In the genomic region with DNA sequence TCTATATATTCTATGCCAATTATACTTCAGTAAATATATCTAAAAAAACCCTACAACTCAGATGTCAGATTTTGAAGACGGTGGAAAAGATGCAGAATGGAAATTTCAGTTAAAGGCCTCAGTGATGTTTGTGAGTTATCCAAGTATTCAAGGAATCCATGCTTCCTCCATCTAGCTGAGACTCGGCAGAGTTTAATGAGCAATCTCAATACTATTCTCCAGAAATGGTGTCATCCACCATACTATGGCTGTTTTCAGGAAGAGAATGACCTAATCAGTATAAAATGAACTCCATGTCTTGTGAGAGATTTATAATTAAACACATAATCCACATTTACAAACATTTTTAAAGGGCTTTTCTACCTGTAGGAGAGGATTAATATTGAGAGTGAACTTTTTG, we compare ENCODE assay signal across 14 cellular contexts.
DNase-seq lines count a peak whose midpoint lies in the region; ATAC-seq and TF ChIP-seq lines count a peak whose summit lies in the region.
"Had no signal": no experiment of that assay in that cellular context is flagged by ENCODE, and none has a peak within 500 bp of the region (broad histone marks: within the 10 kb centered on the region; RNA-seq: fewer than 3 reads in every experiment).

No MANE protein-coding gene starts in this region.

- H3K4me2 ChIP-seq in mesendoderm (ENCODE audit: low read length): no peak overlapping the region

- H3K4me3 ChIP-seq in brain microvascular endothelial cell (ENCODE audit: low read depth, low read length) (no peak overlapping the region), mesendoderm (ENCODE audit: low read length) (no peak overlapping the region)
- H3K4me3 ChIP-seq: HAP-1 had no signal

- no peaks in the 10 kb centered on the region for H3K4me1 ChIP-seq in mesendoderm (ENCODE audit: control insufficient read depth, low read depth, low read length)

- H3K27ac ChIP-seq in brain microvascular endothelial cell: peak overlapping the region; percentile 77
- no peak overlapping the region for H3K27ac ChIP-seq in mesendoderm (ENCODE audit: low read depth, low read length)
- H3K27ac ChIP-seq: BLaER1, SJCRH30 had no signal

- H3K4ac ChIP-seq in mesendoderm (ENCODE audit: low read depth, low read length): no peak overlapping the region

- DNase-seq in A172 (ENCODE audit: low spot score) (peak; percentile 25), HFFc6 (peak; percentile 88), brain microvascular endothelial cell (peak; percentile 69), mesendoderm (peak; percentile 17), amygdala (lab: John Stamatoyannopoulos, UW) (no peak), NCI-H1930 (lab: John Stamatoyannopoulos, UW) (no peak)
- DNase-seq in activated CD8-positive, alpha-beta memory T cell treated with anti-CD3 and anti-CD28 coated beads for 24 hours: no peak
- DNase-seq: SJCRH30; stimulated activated CD4-positive, alpha-beta T cell treated with anti-CD3 and anti-CD28 coated beads, Interleukin-15, amount 100 ng/mL, for 24 hours had no signal

- no peaks in the 10 kb centered on the region for H3K27me3 ChIP-seq in brain microvascular endothelial cell (replicated peaks)
- H3K27me3 ChIP-seq in mesendoderm (ENCODE audit: insufficient read depth, low read length, poor library complexity): no peaks in the 10 kb centered on the region
- H3K27me3 ChIP-seq: BLaER1, SJCRH30 had no signal

- H2AK5ac ChIP-seq in mesendoderm (ENCODE audit: low read length): no peak overlapping the region

- peaks cover 32% of the 10 kb centered on the region for H3K4me1 Mint-ChIP-seq in HFFc6 (ENCODE audit: low read depth)

- H3K79me2 ChIP-seq in mesendoderm (ENCODE audit: control insufficient read depth, insufficient read depth, low read length): no peaks in the 10 kb centered on the region

- 0 out of 2 replicates have a peak, but pooled peaks cover 9% of the 10 kb centered on the region for H3K36me3 Mint-ChIP-seq in HFFc6 (ENCODE audit: low read depth)

- H3K23ac ChIP-seq in mesendoderm (ENCODE audit: low read length): no peak overlapping the region

- H3K9ac ChIP-seq in mesendoderm (ENCODE audit: low read length): no peak overlapping the region
- H3K9ac ChIP-seq: BLaER1 had no signal

- WGBS in mesendoderm (ENCODE audit: extremely low coverage, insufficient coverage, low lambda C conversion rate): no CpG with 5 or more reads among the region's 2 CpGs

- no peak for ATAC-seq in HG02678 (IDR thresholded peaks at IDR 0.05; ENCODE audit: unreplicated experiment)

- H3K27ac Mint-ChIP-seq in HFFc6: peak overlapping the region; percentile 89
- H3K27ac Mint-ChIP-seq: activated T-helper 2 cell treated with anti-CD3 and anti-CD28 coated beads, Interferon-gamma antibody, Interleukin-2, Interleukin-4, amounts not matched to agents 10 μg/mL and 5 μg/mL and 100 μg/mL, durations not matched to agents 14 hours and 24 hours and 36 hours; dendritic cell treated with granulocyte-macrophage colony-stimulating factor and Interleukin-4, amounts not matched to agents 40 ng/mL and 50 ng/mL, for 4 days had no signal

- no peak overlapping the region for H3K56ac ChIP-seq in mesendoderm (ENCODE audit: low read length)

- no peak overlapping the region for H4K8ac ChIP-seq in mesendoderm (ENCODE audit: low read depth, low read length)

- H2BK5ac ChIP-seq in mesendoderm (ENCODE audit: low read length): no peak overlapping the region

- peaks cover 8% of the 10 kb centered on the region for H3K9me3 Mint-ChIP-seq in HFFc6

- no peaks in the 10 kb centered on the region for H3K27me3 Mint-ChIP-seq in HFFc6 (ENCODE audit: insufficient read depth)
- H3K27me3 Mint-ChIP-seq: dendritic cell treated with granulocyte-macrophage colony-stimulating factor and Interleukin-4, amounts not matched to agents 40 ng/mL and 50 ng/mL, for 4 days had no signal

- H3K4me3 Mint-ChIP-seq in HFFc6: peak overlapping the region; percentile 69
- H3K4me3 Mint-ChIP-seq: dendritic cell treated with granulocyte-macrophage colony-stimulating factor and Interleukin-4, amounts not matched to agents 40 ng/mL and 50 ng/mL, for 4 days had no signal

- in situ Hi-C loops in brain microvascular endothelial cell (cut with HindIII; ENCODE audit: low pct_ligation_motif_present, low sequenced_read_pairs): no loop called here

- no peak for TF ChIP-seq CTCF in HFFc6 (IDR thresholded peaks at IDR 0.05)
- TF ChIP-seq CTCF in brain microvascular endothelial cell (IDR thresholded peaks at IDR 0.05; ENCODE audit: low read depth, low read length, missing control alignments): no peak

- no peaks in the 10 kb centered on the region for H3K79me1 ChIP-seq in mesendoderm (ENCODE audit: low read length)

- H2BK120ac ChIP-seq in mesendoderm (ENCODE audit: low read depth, low read length): no peak overlapping the region

- H4K5ac ChIP-seq in mesendoderm (ENCODE audit: low read length): no peak overlapping the region

- no peak overlapping the region for H2BK15ac ChIP-seq in mesendoderm (replicated peaks; ENCODE audit: low read depth)

- H3K18ac ChIP-seq in mesendoderm (ENCODE audit: low read length): no peak overlapping the region

- no peaks in the 10 kb centered on the region for H3K36me3 ChIP-seq in brain microvascular endothelial cell (replicated peaks)
- H3K36me3 ChIP-seq in mesendoderm (ENCODE audit: control insufficient read depth, insufficient read depth, low read length): no peaks in the 10 kb centered on the region
- H3K36me3 ChIP-seq: BLaER1, HAP-1, SJCRH30 had no signal

Comparison
In these comparisons a context has a peak if more than half of its experiments do, and no peak if none do; other contexts are left out.
1. DNase-seq: peak in A172 (single experiment), HFFc6 (single experiment), brain microvascular endothelial cell (single experiment) and mesendoderm (single experiment); none in activated CD8-positive, alpha-beta memory T cell treated with anti-CD3 and anti-CD28 coated beads for 24 hours (single experiment), amygdala (0 of 56) and NCI-H1930 (0 of 2).